Comparison of ENCODE assay signal across 1 cellular context in genomic region chr2:241123816-241124536, GRCh38.
A peak's percentile ranks its signal among the peaks of the same experiment; 100 is the strongest.
TF ChIP-seq lines count a peak whose summit lies in the region.

No MANE protein-coding gene starts in this region.

TF ChIP-seq in GM12878, 131 proteins besides CTCF, POLR2A, EP300 and RAD21:
- TF ChIP-seq SRF (IDR thresholded peaks at IDR 0.05; ENCODE audit: low read depth in 2 of 2, low read length in 2 of 2), result no peak
- 0 out of 2 replicates have a peak, but pooled peaks have one; percentile 15 for TF ChIP-seq ZNF687 (IDR thresholded peaks at IDR 0.05)
- TF ChIP-seq ZBTB33 (IDR thresholded peaks at IDR 0.05), result peak; percentile 95
TF ChIP-seq in GM12878: peak in this region for 2.
